ENCODE assay signal across 25 cellular contexts in the genomic region with DNA sequence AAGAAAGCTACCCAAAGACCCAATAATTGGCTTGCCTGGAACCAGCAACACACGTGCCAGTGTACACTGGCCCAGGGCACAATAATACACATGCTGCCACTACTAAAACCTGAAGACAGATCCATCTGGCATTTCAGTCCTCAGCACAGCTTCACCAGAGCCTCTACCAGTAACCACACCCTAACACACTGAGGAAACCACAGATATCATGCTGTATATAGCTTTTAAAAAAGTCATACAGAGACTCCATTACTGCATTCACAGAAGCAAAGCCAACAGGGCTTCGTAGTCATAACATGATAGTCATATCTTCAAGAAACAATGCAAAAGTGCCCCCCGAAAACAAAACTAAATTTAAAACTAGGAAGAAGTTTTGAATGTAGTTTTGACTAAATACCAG. TPM values are rescaled to one million over a fixed set of nuclear protein-coding genes. Genes with fewer than 3 reads are reported as not detected.
DNase-seq lines count a peak whose midpoint lies in the region; ATAC-seq and TF ChIP-seq lines count a peak whose summit lies in the region.
"Had no signal": no experiment of that assay in that cellular context is flagged by ENCODE, and none has a peak within 500 bp of the region (broad histone marks: within the 10 kb centered on the region; RNA-seq: fewer than 3 reads in every experiment).

No MANE protein-coding gene starts in this region.

- H3K4me3 ChIP-seq in lower leg skin (ENCODE audit: low read depth, poor library complexity, severe bottlenecking) (no peak overlapping the region), trophoblast cell (ENCODE audit: low read depth, low read length) (no peak overlapping the region)
- H3K4me3 ChIP-seq: A549, PC-9, SJSA1 had no signal

- no peaks in the 10 kb centered on the region for H3K36me3 ChIP-seq in trophoblast cell (ENCODE audit: control insufficient read depth in 1 of 2, insufficient read depth in 2 of 2, low read length in 2 of 2)
- H3K36me3 ChIP-seq: SJSA1 had no signal

- no peak overlapping the region for H3K4me2 ChIP-seq in trophoblast cell (ENCODE audit: low read length)
- H3K4me2 ChIP-seq: A549, PC-9 had no signal

- 82% methylated on average over 3 of the region's 3 CpGs; no CpG with 5 or more reads in 1 of the 2 donors for WGBS in lower leg skin, 2 donors
- no CpG with 5 or more reads among the region's 3 CpGs for WGBS in trophoblast cell (ENCODE audit: extremely low coverage, insufficient coverage, insufficient read length)

- no peak overlapping the region for H4K8ac ChIP-seq in trophoblast cell (ENCODE audit: low read depth, low read length)

- H3K4me3 Mint-ChIP-seq in stimulated activated naive CD8-positive, alpha-beta T cell treated with anti-CD3 and anti-CD28 coated beads, Interleukin-15, amount 100 ng/mL, for 72 hours: no peak overlapping the region
- no peak overlapping the region for H3K4me3 Mint-ChIP-seq in activated naive CD8-positive, alpha-beta T cell treated with anti-CD3 and anti-CD28 coated beads, Interleukin-2, amount 10 ng/mL, durations not matched to agents 7 days and 5 days
- H3K4me3 Mint-ChIP-seq: CD4-positive, alpha-beta memory T cell had no signal

- H3K4me1 Mint-ChIP-seq in stimulated activated naive CD8-positive, alpha-beta T cell treated with anti-CD3 and anti-CD28 coated beads, Interleukin-15, amount 100 ng/mL, for 72 hours: peaks cover 6% of the 10 kb centered on the region
- H3K4me1 Mint-ChIP-seq in activated naive CD8-positive, alpha-beta T cell treated with anti-CD3 and anti-CD28 coated beads, Interleukin-2, amount 10 ng/mL, durations not matched to agents 7 days and 5 days: peaks cover 8% of the 10 kb centered on the region
- H3K4me1 Mint-ChIP-seq: CD4-positive, alpha-beta memory T cell had no signal

- H3K4me1 ChIP-seq in trophoblast cell (ENCODE audit: control insufficient read depth in 1 of 2, insufficient read depth in 2 of 2, low read length in 2 of 2): no peaks in the 10 kb centered on the region
- H3K4me1 ChIP-seq: A549, SJSA1 had no signal

- no peak overlapping the region for H2BK12ac ChIP-seq in trophoblast cell (ENCODE audit: low read length)

- H3K27me3 ChIP-seq in trophoblast cell (ENCODE audit: insufficient read depth, low read length): no peaks in the 10 kb centered on the region
- H3K27me3 ChIP-seq: SJSA1 had no signal

- no peak for DNase-seq in stimulated activated naive CD8-positive, alpha-beta T cell treated with anti-CD3 and anti-CD28 coated beads, Interleukin-15, amount 100 ng/mL, for 72 hours
- DNase-seq in stimulated activated naive CD8-positive, alpha-beta T cell treated with anti-CD3 and anti-CD28 coated beads, Interleukin-15, Interleukin-2, amounts not matched to agents 100 U/mL and 50 U/mL, for 24 hours: no peak
- DNase-seq in activated naive CD8-positive, alpha-beta T cell treated with anti-CD3 and anti-CD28 coated beads, Interleukin-2, amount 10 ng/mL, durations not matched to agents 7 days and 5 days: no peak
- DNase-seq in lower leg skin (ENCODE audit: low spot score in 2 of 2) (no peak), trophoblast cell (no peak), SIG-M5 treated with dmso at 0.1 percent for 504 hours (lab: John Stamatoyannopoulos, UW; ENCODE audit: unreplicated experiment) (no peak)
- DNase-seq: AML-193; C1 segment of cervical spinal cord; CD4-positive, alpha-beta memory T cell; COR-L47; DMS53; H7; Karpas-422; NCI-H1092; NCI-H1417 treated with DMSO at 0.1 percent for 48 hours; NCI-H1694 treated with DMSO at 0.1 percent for 48 hours; NCI-H2081; NCI-H2227 treated with DMSO at 0.1 percent for 48 hours; NCI-H526 treated with DMSO at 0.1 percent for 48 hours; PC-9 had no signal

- no peak overlapping the region for H3K9ac ChIP-seq in trophoblast cell (ENCODE audit: low read length)

- H4K12ac ChIP-seq in trophoblast cell (ENCODE audit: low read depth, low read length): no peak overlapping the region

- H3K9me3 ChIP-seq in trophoblast cell (ENCODE audit: insufficient read depth, low read depth, low read length): no peaks in the 10 kb centered on the region
- H3K9me3 ChIP-seq: A549, SJSA1 had no signal

- H3K27ac ChIP-seq in trophoblast cell (ENCODE audit: low read depth, low read length): no peak overlapping the region
- H3K27ac ChIP-seq: A549, PC-9, SJSA1 had no signal

- H3K79me2 ChIP-seq in trophoblast cell (ENCODE audit: control insufficient read depth, insufficient read depth, low read length, poor library complexity): no peaks in the 10 kb centered on the region

- no peak overlapping the region for H3K4ac ChIP-seq in trophoblast cell (ENCODE audit: low read depth, low read length)

- H3K14ac ChIP-seq in trophoblast cell (ENCODE audit: low read length): no peak overlapping the region

- no peak overlapping the region for H3K23ac ChIP-seq in trophoblast cell (ENCODE audit: low read length)

- H3K27ac Mint-ChIP-seq in stimulated activated naive CD8-positive, alpha-beta T cell treated with anti-CD3 and anti-CD28 coated beads, Interleukin-15, amount 100 ng/mL, for 72 hours: no peak overlapping the region
- H3K27ac Mint-ChIP-seq in activated naive CD8-positive, alpha-beta T cell treated with anti-CD3 and anti-CD28 coated beads, Interleukin-2, amount 10 ng/mL, durations not matched to agents 7 days and 5 days: no peak overlapping the region
- H3K27ac Mint-ChIP-seq: CD4-positive, alpha-beta memory T cell had no signal

- H3K9me3 Mint-ChIP-seq in stimulated activated naive CD8-positive, alpha-beta T cell treated with anti-CD3 and anti-CD28 coated beads, Interleukin-15, amount 100 ng/mL, for 72 hours: no peaks in the 10 kb centered on the region
- no peaks in the 10 kb centered on the region for H3K9me3 Mint-ChIP-seq in activated naive CD8-positive, alpha-beta T cell treated with anti-CD3 and anti-CD28 coated beads, Interleukin-2, amount 10 ng/mL, durations not matched to agents 7 days and 5 days

- no peak overlapping the region for H2AFZ ChIP-seq in trophoblast cell (ENCODE audit: insufficient read depth, low read length, poor library complexity)
- H2AFZ ChIP-seq: PC-9 had no signal

- no peak overlapping the region for H4K91ac ChIP-seq in trophoblast cell (ENCODE audit: low read depth, low read length)

- H2BK5ac ChIP-seq in trophoblast cell (ENCODE audit: low read depth, low read length, poor library complexity): no peak overlapping the region

- H3K27me3 Mint-ChIP-seq in stimulated activated naive CD8-positive, alpha-beta T cell treated with anti-CD3 and anti-CD28 coated beads, Interleukin-15, amount 100 ng/mL, for 72 hours: peaks cover 14% of the 10 kb centered on the region
- H3K27me3 Mint-ChIP-seq in activated naive CD8-positive, alpha-beta T cell treated with anti-CD3 and anti-CD28 coated beads, Interleukin-2, amount 10 ng/mL, durations not matched to agents 7 days and 5 days: peaks cover 14% of the 10 kb centered on the region
- H3K27me3 Mint-ChIP-seq: CD4-positive, alpha-beta memory T cell had no signal

- TF ChIP-seq CTCF in lower leg skin (IDR thresholded peaks at IDR 0.05): no peak

- H3K36me3 Mint-ChIP-seq in activated naive CD8-positive, alpha-beta T cell treated with anti-CD3 and anti-CD28 coated beads, Interleukin-2, amount 10 ng/mL, durations not matched to agents 7 days and 5 days: no peaks in the 10 kb centered on the region
- H3K36me3 Mint-ChIP-seq: CD4-positive, alpha-beta memory T cell had no signal

- POLR2A ChIA-PET in activated naive CD8-positive, alpha-beta T cell treated with anti-CD3 and anti-CD28 coated beads, Interleukin-2, amount 10 ng/mL, durations not matched to agents 7 days and 5 days (lab: Charles Lee): no interaction called here

- ATAC-seq in stimulated activated naive CD8-positive, alpha-beta T cell treated with anti-CD3 and anti-CD28 coated beads, Interleukin-15, amount 100 ng/mL, for 72 hours: peak; percentile 66
- ATAC-seq in stimulated activated naive CD8-positive, alpha-beta T cell treated with anti-CD3 and anti-CD28 coated beads, Interleukin-15, Interleukin-2, amounts not matched to agents 100 U/mL and 50 U/mL, for 24 hours: no peak
- ATAC-seq in HG02610 (IDR thresholded peaks at IDR 0.05; ENCODE audit: unreplicated experiment): peak; percentile 83
- ATAC-seq in activated naive CD8-positive, alpha-beta T cell treated with anti-CD3 and anti-CD28 coated beads, Interleukin-2, amount 10 ng/mL, durations not matched to agents 7 days and 5 days (ENCODE audit: low read depth): peak; percentile 68
- ATAC-seq: A549, HepG2, Right ventricle myocardium inferior had no signal

- no peak overlapping the region for H2BK120ac ChIP-seq in trophoblast cell (ENCODE audit: insufficient read depth, low read length, poor library complexity)

- no peak for TF ChIP-seq POLR2A in lower leg skin (IDR thresholded peaks at IDR 0.05)

- intact Hi-C loops in lower leg skin (cut with DNase I; ENCODE audit: low total_unique reads): no loop called here

- no peaks in the 10 kb centered on the region for H3K79me1 ChIP-seq in trophoblast cell (ENCODE audit: low read length)

- H3K18ac ChIP-seq in trophoblast cell (ENCODE audit: low read length): no peak overlapping the region

- no peak overlapping the region for H2AK5ac ChIP-seq in trophoblast cell (ENCODE audit: low read length)

RNA-seq across cellular contexts. Expression of a gene that starts 40.6 kb away (rescaled TPM):
- not detected for total RNA-seq in activated naive CD8-positive, alpha-beta T cell treated with anti-CD3 and anti-CD28 coated beads, Interleukin-2, amount 10 ng/mL, durations not matched to agents 7 days and 5 days
- 10 to 100 TPM in 1 of 4 donors, 1 to 10 TPM in 3; 4.1 to 13.6 (median 6.0) TPM for total RNA-seq in lower leg skin
- 0.03 and 0.08 TPM in 2 replicates for polyA plus RNA-seq in trophoblast cell (2013)
- total RNA-seq: CD4-positive, alpha-beta memory T cell; HepG2 had no signal
- polyA plus RNA-seq: A549; CD4-positive, alpha-beta memory T cell; HepG2 had no signal

Comparison
In these comparisons a context has a peak if more than half of its experiments do, and no peak if none do; other contexts are left out.
1. RNA of a gene that starts 40.6 kb away (total RNA-seq): 4.1 to 13.6 TPM in lower leg skin; not detected in activated naive CD8-positive, alpha-beta T cell treated with anti-CD3 and anti-CD28 coated beads, Interleukin-2, amount 10 ng/mL, durations not matched to agents 7 days and 5 days; every median in the first group is over 4 times any median in the second.